Comparison of ENCODE assay signal across 1 cellular context in the genomic region with DNA sequence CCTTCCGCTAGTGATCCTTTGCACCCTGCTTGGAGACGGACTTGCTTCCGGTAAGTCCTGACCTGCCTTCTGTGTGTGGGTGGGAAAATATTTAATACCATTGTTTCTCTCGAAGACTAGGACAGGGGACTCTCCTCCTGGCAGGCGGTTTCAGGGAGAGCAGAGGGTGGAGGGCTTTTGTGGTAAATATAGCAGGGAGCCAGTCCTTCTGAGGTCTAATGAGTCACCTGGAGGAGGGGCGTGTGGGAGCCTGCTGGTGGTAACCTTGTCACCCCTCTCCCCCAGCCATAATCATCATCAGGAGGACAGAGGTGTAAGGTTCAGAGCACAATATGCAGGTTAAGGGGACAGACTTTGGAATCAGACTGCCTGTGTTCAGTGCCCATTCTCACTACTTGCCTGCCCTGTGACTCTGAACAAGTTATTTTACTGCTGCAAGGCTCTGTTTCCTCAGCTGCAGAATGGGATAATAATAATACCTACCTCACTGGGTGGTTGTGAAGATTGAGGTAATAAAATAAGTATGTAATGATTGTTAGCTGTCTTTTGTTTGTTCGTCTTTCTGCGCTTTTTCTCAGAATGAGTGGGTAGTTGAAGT.
A peak's percentile ranks its signal among the peaks of the same experiment; 100 is the strongest.
TF ChIP-seq lines count a peak whose summit lies in the region.

No MANE protein-coding gene starts in this region.

TF ChIP-seq in K562, 482 proteins besides CTCF, POLR2A, EP300 and RAD21 (continued from another document and continues in another):
- TF ChIP-seq, protein P1, sequence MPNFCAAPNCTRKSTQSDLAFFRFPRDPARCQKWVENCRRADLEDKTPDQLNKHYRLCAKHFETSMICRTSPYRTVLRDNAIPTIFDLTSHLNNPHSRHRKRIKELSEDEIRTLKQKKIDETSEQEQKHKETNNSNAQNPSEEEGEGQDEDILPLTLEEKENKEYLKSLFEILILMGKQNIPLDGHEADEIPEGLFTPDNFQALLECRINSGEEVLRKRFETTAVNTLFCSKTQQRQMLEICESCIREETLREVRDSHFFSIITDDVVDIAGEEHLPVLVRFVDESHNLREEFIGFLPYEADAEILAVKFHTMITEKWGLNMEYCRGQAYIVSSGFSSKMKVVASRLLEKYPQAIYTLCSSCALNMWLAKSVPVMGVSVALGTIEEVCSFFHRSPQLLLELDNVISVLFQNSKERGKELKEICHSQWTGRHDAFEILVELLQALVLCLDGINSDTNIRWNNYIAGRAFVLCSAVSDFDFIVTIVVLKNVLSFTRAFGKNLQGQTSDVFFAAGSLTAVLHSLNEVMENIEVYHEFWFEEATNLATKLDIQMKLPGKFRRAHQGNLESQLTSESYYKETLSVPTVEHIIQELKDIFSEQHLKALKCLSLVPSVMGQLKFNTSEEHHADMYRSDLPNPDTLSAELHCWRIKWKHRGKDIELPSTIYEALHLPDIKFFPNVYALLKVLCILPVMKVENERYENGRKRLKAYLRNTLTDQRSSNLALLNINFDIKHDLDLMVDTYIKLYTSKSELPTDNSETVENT (CRISPR knock-in tag; IDR thresholded peaks at IDR 0.05): no peak
- no peak for TF ChIP-seq ZSCAN29 (IDR thresholded peaks at IDR 0.05)
- TF ChIP-seq CBFA2T2 (conservative IDR thresholded peaks at IDR 0.05): no peak
- TF ChIP-seq, protein P2, sequence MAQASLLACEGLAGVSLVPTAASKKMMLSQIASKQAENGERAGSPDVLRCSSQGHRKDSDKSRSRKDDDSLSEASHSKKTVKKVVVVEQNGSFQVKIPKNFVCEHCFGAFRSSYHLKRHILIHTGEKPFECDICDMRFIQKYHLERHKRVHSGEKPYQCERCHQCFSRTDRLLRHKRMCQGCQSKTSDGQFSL (CRISPR knock-in tag; IDR thresholded peaks at IDR 0.05): no peak
- TF ChIP-seq, protein P2 (tag; IDR thresholded peaks at IDR 0.05): no peak
- TF ChIP-seq, protein P3, sequence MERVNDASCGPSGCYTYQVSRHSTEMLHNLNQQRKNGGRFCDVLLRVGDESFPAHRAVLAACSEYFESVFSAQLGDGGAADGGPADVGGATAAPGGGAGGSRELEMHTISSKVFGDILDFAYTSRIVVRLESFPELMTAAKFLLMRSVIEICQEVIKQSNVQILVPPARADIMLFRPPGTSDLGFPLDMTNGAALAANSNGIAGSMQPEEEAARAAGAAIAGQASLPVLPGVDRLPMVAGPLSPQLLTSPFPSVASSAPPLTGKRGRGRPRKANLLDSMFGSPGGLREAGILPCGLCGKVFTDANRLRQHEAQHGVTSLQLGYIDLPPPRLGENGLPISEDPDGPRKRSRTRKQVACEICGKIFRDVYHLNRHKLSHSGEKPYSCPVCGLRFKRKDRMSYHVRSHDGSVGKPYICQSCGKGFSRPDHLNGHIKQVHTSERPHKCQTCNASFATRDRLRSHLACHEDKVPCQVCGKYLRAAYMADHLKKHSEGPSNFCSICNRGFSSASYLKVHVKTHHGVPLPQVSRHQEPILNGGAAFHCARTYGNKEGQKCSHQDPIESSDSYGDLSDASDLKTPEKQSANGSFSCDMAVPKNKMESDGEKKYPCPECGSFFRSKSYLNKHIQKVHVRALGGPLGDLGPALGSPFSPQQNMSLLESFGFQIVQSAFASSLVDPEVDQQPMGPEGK (CRISPR knock-in tag; IDR thresholded peaks at IDR 0.05; ENCODE audit: borderline replicate concordance): no peak
- TF ChIP-seq MECOM (CRISPR knock-in tag; IDR thresholded peaks at IDR 0.05): no peak
- peak; percentile 30; the same call in 1 of the 2 replicates for TF ChIP-seq SMARCE1 (IDR thresholded peaks at IDR 0.05)
- TF ChIP-seq CAMTA2 (CRISPR knock-in tag; conservative IDR thresholded peaks at IDR 0.05): no peak
- TF ChIP-seq ZNF699 (CRISPR knock-in tag; IDR thresholded peaks at IDR 0.05; ENCODE audit: insufficient replicate concordance): no peak
- no peak for TF ChIP-seq TCFL5 (CRISPR knock-in tag; conservative IDR thresholded peaks at IDR 0.05)
- no peak for TF ChIP-seq RFX5 (IDR thresholded peaks at IDR 0.05; ENCODE audit: low read depth, low read length)
- TF ChIP-seq HDAC1 (IDR thresholded peaks at IDR 0.05): no peak
- no peak for TF ChIP-seq KLF13 (tag; IDR thresholded peaks at IDR 0.05; ENCODE audit: borderline replicate concordance, low read depth)
- TF ChIP-seq, protein P4, sequence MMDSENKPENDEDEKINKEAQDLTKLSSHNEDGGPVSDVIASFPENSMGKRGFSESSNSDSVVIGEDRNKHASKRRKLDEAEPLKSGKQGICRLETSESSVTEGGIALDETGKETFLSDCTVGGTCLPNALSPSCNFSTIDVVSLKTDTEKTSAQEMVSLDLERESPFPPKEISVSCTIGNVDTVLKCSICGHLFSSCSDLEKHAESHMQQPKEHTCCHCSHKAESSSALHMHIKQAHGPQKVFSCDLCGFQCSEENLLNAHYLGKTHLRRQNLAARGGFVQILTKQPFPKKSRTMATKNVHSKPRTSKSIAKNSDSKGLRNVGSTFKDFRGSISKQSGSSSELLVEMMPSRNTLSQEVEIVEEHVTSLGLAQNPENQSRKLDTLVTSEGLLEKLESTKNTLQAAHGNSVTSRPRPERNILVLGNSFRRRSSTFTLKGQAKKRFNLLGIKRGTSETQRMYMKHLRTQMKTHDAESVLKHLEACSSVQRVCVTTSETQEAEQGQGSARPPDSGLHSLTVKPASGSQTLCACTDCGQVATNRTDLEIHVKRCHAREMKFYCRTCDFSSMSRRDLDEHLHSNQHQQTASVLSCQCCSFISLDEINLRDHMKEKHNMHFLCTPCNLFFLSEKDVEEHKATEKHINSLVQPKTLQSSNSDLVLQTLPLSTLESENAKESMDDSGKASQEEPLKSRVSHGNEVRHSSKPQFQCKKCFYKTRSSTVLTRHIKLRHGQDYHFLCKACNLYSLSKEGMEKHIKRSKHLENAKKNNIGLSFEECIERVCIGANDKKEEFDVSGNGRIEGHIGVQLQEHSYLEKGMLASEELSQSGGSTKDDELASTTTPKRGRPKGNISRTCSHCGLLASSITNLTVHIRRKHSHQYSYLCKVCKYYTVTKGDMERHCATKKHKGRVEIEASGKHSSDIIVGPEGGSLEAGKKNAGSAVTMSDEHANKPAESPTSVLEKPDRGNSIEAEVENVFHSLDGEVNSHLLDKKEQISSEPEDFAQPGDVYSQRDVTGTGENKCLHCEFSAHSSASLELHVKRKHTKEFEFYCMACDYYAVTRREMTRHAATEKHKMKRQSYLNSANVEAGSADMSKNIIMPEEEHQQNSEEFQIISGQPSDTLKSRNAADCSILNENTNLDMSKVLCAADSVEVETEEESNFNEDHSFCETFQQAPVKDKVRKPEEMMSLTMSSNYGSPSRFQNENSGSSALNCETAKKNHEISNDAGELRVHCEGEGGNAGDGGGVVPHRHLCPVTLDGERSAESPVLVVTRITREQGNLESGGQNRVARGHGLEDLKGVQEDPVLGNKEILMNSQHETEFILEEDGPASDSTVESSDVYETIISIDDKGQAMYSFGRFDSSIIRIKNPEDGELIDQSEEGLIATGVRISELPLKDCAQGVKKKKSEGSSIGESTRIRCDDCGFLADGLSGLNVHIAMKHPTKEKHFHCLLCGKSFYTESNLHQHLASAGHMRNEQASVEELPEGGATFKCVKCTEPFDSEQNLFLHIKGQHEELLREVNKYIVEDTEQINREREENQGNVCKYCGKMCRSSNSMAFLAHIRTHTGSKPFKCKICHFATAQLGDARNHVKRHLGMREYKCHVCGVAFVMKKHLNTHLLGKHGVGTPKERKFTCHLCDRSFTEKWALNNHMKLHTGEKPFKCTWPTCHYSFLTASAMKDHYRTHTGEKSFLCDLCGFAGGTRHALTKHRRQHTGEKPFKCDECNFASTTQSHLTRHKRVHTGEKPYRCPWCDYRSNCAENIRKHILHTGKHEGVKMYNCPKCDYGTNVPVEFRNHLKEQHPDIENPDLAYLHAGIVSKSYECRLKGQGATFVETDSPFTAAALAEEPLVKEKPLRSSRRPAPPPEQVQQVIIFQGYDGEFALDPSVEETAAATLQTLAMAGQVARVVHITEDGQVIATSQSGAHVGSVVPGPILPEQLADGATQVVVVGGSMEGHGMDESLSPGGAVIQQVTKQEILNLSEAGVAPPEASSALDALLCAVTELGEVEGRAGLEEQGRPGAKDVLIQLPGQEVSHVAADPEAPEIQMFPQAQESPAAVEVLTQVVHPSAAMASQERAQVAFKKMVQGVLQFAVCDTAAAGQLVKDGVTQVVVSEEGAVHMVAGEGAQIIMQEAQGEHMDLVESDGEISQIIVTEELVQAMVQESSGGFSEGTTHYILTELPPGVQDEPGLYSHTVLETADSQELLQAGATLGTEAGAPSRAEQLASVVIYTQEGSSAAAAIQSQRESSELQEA (IDR thresholded peaks at IDR 0.05; ENCODE audit: low read depth): no peak
- TF ChIP-seq ZNF134 (CRISPR knock-in tag; conservative IDR thresholded peaks at IDR 0.05): no peak
- TF ChIP-seq ZNF507 (tag; conservative IDR thresholded peaks at IDR 0.05): no peak
- no peak for TF ChIP-seq KLF6 (CRISPR knock-in tag; IDR thresholded peaks at IDR 0.05; ENCODE audit: borderline replicate concordance)
- no peak for TF ChIP-seq RBFOX2 (IDR thresholded peaks at IDR 0.05; ENCODE audit: low read depth, low read length)
- TF ChIP-seq CREM (IDR thresholded peaks at IDR 0.05; ENCODE audit: low read depth): 0 out of 2 replicates have a peak, but pooled peaks have one; percentile 27
- TF ChIP-seq, protein P5, sequence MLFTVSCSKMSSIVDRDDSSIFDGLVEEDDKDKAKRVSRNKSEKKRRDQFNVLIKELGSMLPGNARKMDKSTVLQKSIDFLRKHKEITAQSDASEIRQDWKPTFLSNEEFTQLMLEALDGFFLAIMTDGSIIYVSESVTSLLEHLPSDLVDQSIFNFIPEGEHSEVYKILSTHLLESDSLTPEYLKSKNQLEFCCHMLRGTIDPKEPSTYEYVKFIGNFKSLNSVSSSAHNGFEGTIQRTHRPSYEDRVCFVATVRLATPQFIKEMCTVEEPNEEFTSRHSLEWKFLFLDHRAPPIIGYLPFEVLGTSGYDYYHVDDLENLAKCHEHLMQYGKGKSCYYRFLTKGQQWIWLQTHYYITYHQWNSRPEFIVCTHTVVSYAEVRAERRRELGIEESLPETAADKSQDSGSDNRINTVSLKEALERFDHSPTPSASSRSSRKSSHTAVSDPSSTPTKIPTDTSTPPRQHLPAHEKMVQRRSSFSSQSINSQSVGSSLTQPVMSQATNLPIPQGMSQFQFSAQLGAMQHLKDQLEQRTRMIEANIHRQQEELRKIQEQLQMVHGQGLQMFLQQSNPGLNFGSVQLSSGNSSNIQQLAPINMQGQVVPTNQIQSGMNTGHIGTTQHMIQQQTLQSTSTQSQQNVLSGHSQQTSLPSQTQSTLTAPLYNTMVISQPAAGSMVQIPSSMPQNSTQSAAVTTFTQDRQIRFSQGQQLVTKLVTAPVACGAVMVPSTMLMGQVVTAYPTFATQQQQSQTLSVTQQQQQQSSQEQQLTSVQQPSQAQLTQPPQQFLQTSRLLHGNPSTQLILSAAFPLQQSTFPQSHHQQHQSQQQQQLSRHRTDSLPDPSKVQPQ (CRISPR knock-in tag; IDR thresholded peaks at IDR 0.05; ENCODE audit: borderline replicate concordance): no peak
- no peak for TF ChIP-seq TOE1 (IDR thresholded peaks at IDR 0.05; ENCODE audit: borderline replicate concordance)
- TF ChIP-seq TOE1 (CRISPR knock-in tag; IDR thresholded peaks at IDR 0.05; ENCODE audit: borderline replicate concordance, low read depth): no peak
- TF ChIP-seq, protein P6, sequence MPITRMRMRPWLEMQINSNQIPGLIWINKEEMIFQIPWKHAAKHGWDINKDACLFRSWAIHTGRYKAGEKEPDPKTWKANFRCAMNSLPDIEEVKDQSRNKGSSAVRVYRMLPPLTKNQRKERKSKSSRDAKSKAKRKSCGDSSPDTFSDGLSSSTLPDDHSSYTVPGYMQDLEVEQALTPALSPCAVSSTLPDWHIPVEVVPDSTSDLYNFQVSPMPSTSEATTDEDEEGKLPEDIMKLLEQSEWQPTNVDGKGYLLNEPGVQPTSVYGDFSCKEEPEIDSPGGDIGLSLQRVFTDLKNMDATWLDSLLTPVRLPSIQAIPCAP (CRISPR knock-in tag; IDR thresholded peaks at IDR 0.05; ENCODE audit: borderline replicate concordance): no peak
